ENCODE assay signal across 10 cellular contexts in the genomic region with DNA sequence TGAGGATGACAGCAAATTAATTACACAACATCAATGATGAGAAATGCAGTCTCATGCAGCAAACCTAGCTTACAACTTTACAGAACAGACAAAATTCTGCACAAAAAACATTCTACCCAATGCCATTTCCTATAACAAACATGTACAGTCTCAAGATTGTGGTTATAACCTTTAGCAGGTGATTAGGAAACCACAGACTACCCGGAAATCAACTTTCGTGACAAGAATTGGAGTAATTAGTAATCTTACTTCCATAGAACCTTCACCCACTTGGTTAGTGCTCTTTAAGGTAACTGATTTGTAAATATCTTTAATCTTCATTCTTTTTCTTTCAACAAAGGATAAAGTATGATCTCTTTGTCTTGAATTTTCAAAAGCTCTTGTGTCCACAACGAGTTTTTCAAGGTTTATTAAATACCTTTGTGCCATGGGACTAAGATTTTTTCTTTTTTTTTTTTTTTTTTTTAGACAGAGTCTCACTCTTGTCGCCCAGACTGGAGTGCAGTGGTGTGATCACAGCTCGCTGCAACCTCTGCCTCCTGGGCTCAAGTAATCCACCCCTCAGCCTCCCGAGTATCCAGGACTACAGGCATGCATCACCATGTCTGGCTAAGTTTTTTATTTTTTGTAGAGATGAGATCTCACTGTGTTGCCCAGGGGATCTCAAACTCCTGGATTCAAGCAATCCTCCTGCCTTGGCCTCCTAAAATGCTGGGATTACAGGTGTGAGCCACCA.
DNase-seq lines count a peak whose midpoint lies in the region; ATAC-seq, FAIRE-seq and TF ChIP-seq lines count a peak whose summit lies in the region.
"Had no signal": no experiment of that assay in that cellular context is flagged by ENCODE, and none has a peak within 500 bp of the region (broad histone marks: within the 10 kb centered on the region; RNA-seq: fewer than 3 reads in every experiment).

No MANE protein-coding gene starts in this region.

- intact Hi-C loops in colonic mucosa (cut with DNase I), result no loop called here

- H3K9me3 ChIP-seq in T-helper 17 cell (ENCODE audit: control insufficient read depth, low read length, poor library complexity, severe bottlenecking) (peaks cover 7% of the 10 kb centered on the region), small intestine (ENCODE audit: control insufficient read depth, low read depth) (no peaks in the 10 kb centered on the region), colonic mucosa (no peaks in the 10 kb centered on the region)

- no peaks in the 10 kb centered on the region for H3K36me3 Mint-ChIP-seq in T-helper 17 cell (ENCODE audit: low read depth)

- DNase-seq in GM19239 (ENCODE audit: insufficient read length, low spot score) (no peak), T-helper 17 cell (no peak), bronchial epithelial cell (ENCODE audit: low read depth) (peak; percentile 15), small intestine (peak; percentile 62), NCI-H2171 (lab: John Stamatoyannopoulos, UW) (no peak), colonic mucosa (no peak), globus pallidus (ENCODE audit: low spot score) (no peak)
- DNase-seq: naive B cell had no signal

- H3K4me3 ChIP-seq in bronchial epithelial cell (ENCODE audit: low read depth, low read length), result no peak overlapping the region
- H3K4me3 ChIP-seq in small intestine (ENCODE audit: low read depth in 1 of 2, low read length in 2 of 2), result no peak overlapping the region
- H3K4me3 ChIP-seq in colonic mucosa, result no peak overlapping the region

- TF ChIP-seq CTCF in bronchial epithelial cell (IDR thresholded peaks at IDR 0.05; ENCODE audit: insufficient read depth, low read length, severe bottlenecking) (no peak), colonic mucosa (IDR thresholded peaks at IDR 0.05) (no peak)

- H3K4me1 Mint-ChIP-seq in T-helper 17 cell, result peaks cover 18% of the 10 kb centered on the region

- H3K27ac Mint-ChIP-seq in T-helper 17 cell, result peak overlapping the region; percentile 78
- H3K27ac Mint-ChIP-seq: naive B cell had no signal

- no peaks in the 10 kb centered on the region for H3K36me3 ChIP-seq in bronchial epithelial cell (ENCODE audit: control insufficient read depth, insufficient read depth, low read length)
- no peaks in the 10 kb centered on the region for H3K36me3 ChIP-seq in small intestine (ENCODE audit: control insufficient read depth in 2 of 2, insufficient read depth in 2 of 2, low read length in 2 of 2)
- H3K36me3 ChIP-seq in colonic mucosa, result no peaks in the 10 kb centered on the region

- H3K27me3 ChIP-seq in bronchial epithelial cell (ENCODE audit: control insufficient read depth, insufficient read depth, low read length) (no peaks in the 10 kb centered on the region), small intestine (ENCODE audit: control insufficient read depth in 2 of 2, insufficient read depth in 2 of 2, low read length in 2 of 2) (no peaks in the 10 kb centered on the region), colonic mucosa (no peaks in the 10 kb centered on the region)

- peak overlapping the region; percentile 68 for H3K4me3 Mint-ChIP-seq in T-helper 17 cell

- FAIRE-seq in GM19239 (lab: Jason Lieb, UNC) (peak; percentile 85), bronchial epithelial cell (lab: Jason Lieb, UNC) (no peak), small intestine (lab: Jason Lieb, UNC) (peak; percentile 82)
- FAIRE-seq: D721Med had no signal

- no peaks in the 10 kb centered on the region for H3K27me3 Mint-ChIP-seq in T-helper 17 cell

- 26 to 48% (median 44%) methylated on average over 6 of the region's 6 CpGs for WGBS in small intestine, 3 donors

- H3K27ac ChIP-seq in small intestine (ENCODE audit: low read depth in 1 of 2, low read length in 1 of 2) (peak overlapping the region in 1 of 2 donors; percentile 28), colonic mucosa (no peak overlapping the region)

- no peak overlapping the region for H3K9ac ChIP-seq in colonic mucosa (ENCODE audit: low read depth in 2 of 2, low read length in 2 of 2)

- ATAC-seq in T-helper 17 cell (peak; percentile 95), HG03108 (IDR thresholded peaks at IDR 0.05; ENCODE audit: unreplicated experiment) (no peak)

- H3K4me1 ChIP-seq in small intestine (ENCODE audit: control insufficient read depth in 2 of 2, insufficient read depth in 1 of 2, low read depth in 1 of 2, low read length in 1 of 2) (peaks cover 0 to 3% of the 10 kb centered on the region in 2 donors), colonic mucosa (no peaks in the 10 kb centered on the region)

Comparison
In these comparisons a context has a peak if more than half of its experiments do, and no peak if none do; other contexts are left out.
1. DNase-seq: peak in bronchial epithelial cell (single experiment) and small intestine (single experiment); none in GM19239 (single experiment), T-helper 17 cell (0 of 3), NCI-H2171 (single experiment), colonic mucosa (single experiment) and globus pallidus (single experiment).